Comparison of ENCODE assay signal across 28 cellular contexts in the genomic region with DNA sequence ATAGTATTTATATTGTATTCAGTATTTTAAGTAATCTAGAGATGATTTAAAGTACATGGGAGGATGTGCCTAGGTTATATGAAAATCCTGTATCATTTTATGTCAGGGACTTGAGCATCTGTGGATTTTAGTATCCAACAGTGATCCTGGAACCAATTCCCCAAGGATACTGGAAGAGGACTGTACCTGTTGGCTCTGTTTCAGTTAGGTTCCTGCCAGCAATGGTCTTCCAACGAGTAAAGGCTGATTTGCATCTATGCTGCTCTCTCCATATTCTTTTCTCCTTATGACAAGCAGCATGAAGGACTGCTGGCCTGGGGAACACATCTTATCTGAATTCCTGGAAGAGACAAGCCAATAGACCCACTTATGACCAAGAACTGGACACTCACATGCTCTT. TPM values are rescaled to one million over a fixed set of nuclear protein-coding genes. Genes with fewer than 3 reads are reported as not detected.
"Had no signal": no experiment of that assay in that cellular context is flagged by ENCODE, and none has a peak within 500 bp of the region (broad histone marks: within the 10 kb centered on the region; RNA-seq: fewer than 3 reads in every experiment).

No MANE protein-coding gene starts in this region.

- DNase-seq: Kasumi-1, KG1, MG63, NCI-H1048, NCI-H1092 treated with DMSO at 0.1 percent for 48 hours, NCI-H1105 treated with DMSO at 0.1 percent for 48 hours, NCI-H1417, NCI-H1436, NCI-H146, NCI-H1694, NCI-H187, NCI-H1930, NCI-H2029 treated with DMSO at 0.1 percent for 48 hours, NCI-H2081 treated with DMSO at 0.1 percent for 48 hours, NCI-H2107, NCI-H2171, NCI-H226, NCI-H446 treated with DMSO at 0.1 percent for 48 hours, NCI-H510A, NCI-H524, NCI-H774, Peyer's patch, Right ventricle myocardium superior, RPMI8226, SHP77 treated with DMSO at 0.1 percent for 48 hours, SK-N-SH, SW 1271 had no signal

RNA-seq across cellular contexts. Expression of gene ASB9, which starts 34.9 kb away (rescaled TPM):
- total RNA-seq: OCI-LY7 had no signal
